In the genomic region with DNA sequence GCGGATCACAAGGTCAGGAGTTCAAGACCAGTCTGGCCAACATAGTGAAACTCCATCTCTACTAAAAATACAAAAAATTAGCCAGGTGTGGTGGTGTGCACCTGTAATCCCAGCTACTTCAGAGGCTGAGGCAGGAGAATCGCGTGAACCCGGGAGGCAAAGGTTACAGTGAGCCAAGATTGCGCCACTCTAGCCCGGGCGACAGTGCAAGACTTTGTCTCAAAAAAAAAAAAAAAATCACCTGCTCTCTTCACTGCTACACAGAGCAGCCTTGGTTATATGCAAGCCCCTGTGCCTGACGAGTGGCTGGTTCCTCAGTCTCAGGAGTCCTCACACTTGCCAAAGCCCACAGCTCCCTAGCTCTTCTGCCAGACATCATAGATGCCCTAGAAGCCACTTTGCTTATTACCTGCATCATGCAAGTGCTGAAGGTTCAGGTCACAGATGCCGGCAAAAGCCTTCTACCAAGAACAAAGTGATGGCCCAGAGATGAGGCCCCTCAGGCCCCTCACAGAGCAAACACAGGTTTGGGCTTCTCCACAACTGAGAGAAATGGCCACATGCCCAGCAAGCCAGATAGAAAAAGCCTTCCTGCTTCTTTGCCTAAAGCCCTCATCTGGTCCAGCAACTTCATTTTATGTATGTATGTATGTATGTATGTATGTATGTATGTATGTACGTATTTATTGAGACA, we compare ENCODE assay signal across 18 cellular contexts.
DNase-seq lines count a peak whose midpoint lies in the region; ATAC-seq and TF ChIP-seq lines count a peak whose summit lies in the region.
"Had no signal": no experiment of that assay in that cellular context is flagged by ENCODE, and none has a peak within 500 bp of the region (broad histone marks: within the 10 kb centered on the region; RNA-seq: fewer than 3 reads in every experiment).

No MANE protein-coding gene starts in this region.

- peak overlapping the region; percentile 1; the same call in 1 of the 2 replicates for H3K27ac ChIP-seq in RWPE1
- H3K27ac ChIP-seq: GM23248 had no signal

- H3K27me3 Mint-ChIP-seq in dendritic cell treated with granulocyte-macrophage colony-stimulating factor and Interleukin-4, amounts not matched to agents 40 ng/mL and 50 ng/mL, for 4 days: no peaks in the 10 kb centered on the region
- H3K27me3 Mint-ChIP-seq in activated naive CD4-positive, alpha-beta T cell treated with anti-CD3 and anti-CD28 coated beads for 36 hours (ENCODE audit: low read depth): no peaks in the 10 kb centered on the region
- H3K27me3 Mint-ChIP-seq: IgD-negative memory B cell had no signal

- peak; percentile 57 for DNase-seq in activated CD8-positive, alpha-beta memory T cell treated with anti-CD3 and anti-CD28 coated beads for 24 hours
- no peak for DNase-seq in activated CD8-positive, alpha-beta memory T cell treated with anti-CD3 and anti-CD28 coated beads, Interleukin-2, amount 50 U/mL, for 48 hours
- DNase-seq in RWPE1 (ENCODE audit: low spot score) (no peak), RKO (ENCODE audit: low spot score) (no peak)
- DNase-seq in stimulated activated CD8-positive, alpha-beta memory T cell treated with anti-CD3 and anti-CD28 coated beads, Interleukin-4, amount 100 ng/mL, for 48 hours: peak; percentile 26
- DNase-seq in activated naive CD4-positive, alpha-beta T cell treated with anti-CD3 and anti-CD28 coated beads for 36 hours: no peak
- DNase-seq: AML-193; CD4-positive, CD25-positive, alpha-beta regulatory T cell; DND-41; GDM1; GM23248; NCI-H1092 treated with DMSO at 0.1 percent for 48 hours; NCI-H1694 treated with DMSO at 0.1 percent for 48 hours; NCI-H446 had no signal

- intact Hi-C loops in dendritic cell treated with granulocyte-macrophage colony-stimulating factor and Interleukin-4, amounts not matched to agents 40 ng/mL and 50 ng/mL, for 4 days (cut with micrococcal nuclease): no loop called here
- intact Hi-C loops in activated naive CD4-positive, alpha-beta T cell treated with anti-CD3 and anti-CD28 coated beads for 36 hours (cut with micrococcal nuclease): no loop called here

- H3K4me1 Mint-ChIP-seq in dendritic cell treated with granulocyte-macrophage colony-stimulating factor and Interleukin-4, amounts not matched to agents 40 ng/mL and 50 ng/mL, for 4 days (ENCODE audit: low read depth): peaks cover 36% of the 10 kb centered on the region
- H3K4me1 Mint-ChIP-seq in activated naive CD4-positive, alpha-beta T cell treated with anti-CD3 and anti-CD28 coated beads for 36 hours (ENCODE audit: low read depth): peaks cover 14% of the 10 kb centered on the region

- POLR2A ChIA-PET in RWPE1 (lab: Yijun Ruan, JAX; ENCODE audit: low non-redundant PET): no interaction called here

- H3K36me3 Mint-ChIP-seq in dendritic cell treated with granulocyte-macrophage colony-stimulating factor and Interleukin-4, amounts not matched to agents 40 ng/mL and 50 ng/mL, for 4 days (ENCODE audit: low read depth): no peaks in the 10 kb centered on the region
- peaks cover 3% of the 10 kb centered on the region for H3K36me3 Mint-ChIP-seq in activated naive CD4-positive, alpha-beta T cell treated with anti-CD3 and anti-CD28 coated beads for 36 hours (ENCODE audit: low read depth)
- H3K36me3 Mint-ChIP-seq: CD4-positive, CD25-positive, alpha-beta regulatory T cell; IgD-negative memory B cell had no signal

- H3K27ac Mint-ChIP-seq in dendritic cell treated with granulocyte-macrophage colony-stimulating factor and Interleukin-4, amounts not matched to agents 40 ng/mL and 50 ng/mL, for 4 days: peak overlapping the region; percentile 39
- H3K27ac Mint-ChIP-seq in activated naive CD4-positive, alpha-beta T cell treated with anti-CD3 and anti-CD28 coated beads for 36 hours: no peak overlapping the region
- H3K27ac Mint-ChIP-seq: CD4-positive, CD25-positive, alpha-beta regulatory T cell had no signal

- peaks cover 11% of the 10 kb centered on the region for H3K9me3 Mint-ChIP-seq in dendritic cell treated with granulocyte-macrophage colony-stimulating factor and Interleukin-4, amounts not matched to agents 40 ng/mL and 50 ng/mL, for 4 days
- H3K9me3 Mint-ChIP-seq in activated naive CD4-positive, alpha-beta T cell treated with anti-CD3 and anti-CD28 coated beads for 36 hours: peaks cover 11% of the 10 kb centered on the region

- no peak for ATAC-seq in GM18519 (IDR thresholded peaks at IDR 0.05; ENCODE audit: low FRiP score, unreplicated experiment)
- ATAC-seq: HCT116 had no signal

- TF ChIP-seq CTCF in RWPE1 (conservative IDR thresholded peaks at IDR 0.05; ENCODE audit: low read depth): no peak

- CTCF ChIA-PET in RWPE1 (lab: Yijun Ruan, JAX): no interaction called here
- CTCF ChIA-PET in activated naive CD4-positive, alpha-beta T cell treated with anti-CD3 and anti-CD28 coated beads for 36 hours (lab: Charles Lee): no interaction called here

- no peak overlapping the region for H3K4me3 Mint-ChIP-seq in dendritic cell treated with granulocyte-macrophage colony-stimulating factor and Interleukin-4, amounts not matched to agents 40 ng/mL and 50 ng/mL, for 4 days
- no peak overlapping the region for H3K4me3 Mint-ChIP-seq in activated naive CD4-positive, alpha-beta T cell treated with anti-CD3 and anti-CD28 coated beads for 36 hours
- H3K4me3 Mint-ChIP-seq: IgD-negative memory B cell had no signal

Comparison
In these comparisons a context has a peak if more than half of its experiments do, and no peak if none do; other contexts are left out.
1. DNase-seq: peak in activated CD8-positive, alpha-beta memory T cell treated with anti-CD3 and anti-CD28 coated beads for 24 hours (single experiment) and stimulated activated CD8-positive, alpha-beta memory T cell treated with anti-CD3 and anti-CD28 coated beads, Interleukin-4, amount 100 ng/mL, for 48 hours (single experiment); none in activated CD8-positive, alpha-beta memory T cell treated with anti-CD3 and anti-CD28 coated beads, Interleukin-2, amount 50 U/mL, for 48 hours (single experiment), RWPE1 (single experiment), activated naive CD4-positive, alpha-beta T cell treated with anti-CD3 and anti-CD28 coated beads for 36 hours (single experiment) and RKO (single experiment).